In the genomic region with DNA sequence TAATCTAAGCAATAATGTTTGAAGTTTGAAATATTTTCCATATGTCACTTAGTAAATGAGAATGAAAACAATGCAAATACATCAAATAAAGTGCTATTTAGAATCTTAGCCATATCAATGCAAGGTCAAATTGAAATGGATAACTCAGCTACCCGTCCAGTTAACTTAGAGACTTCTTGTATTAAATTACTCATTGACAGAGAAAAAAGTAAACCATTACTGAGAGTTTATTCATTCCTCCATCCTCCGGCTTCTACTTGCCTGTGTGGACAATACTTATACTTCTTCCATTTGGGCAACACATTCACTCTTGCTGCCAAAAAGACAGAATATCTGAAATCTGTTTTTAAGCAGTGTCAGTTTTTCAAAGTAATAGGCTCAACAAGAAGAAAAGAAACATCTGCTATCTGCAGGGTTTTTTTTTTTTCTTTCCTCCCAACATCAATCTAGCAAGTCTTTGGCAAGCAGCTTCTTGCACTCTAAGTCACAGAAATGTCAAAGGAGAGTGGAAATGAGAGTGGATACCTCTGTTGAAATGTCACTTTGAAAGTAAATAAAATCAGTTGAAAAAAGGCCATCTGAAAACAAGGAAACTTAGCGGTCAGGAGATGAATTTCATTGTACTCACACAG, we compare ENCODE assay signal across 28 cellular contexts.
DNase-seq lines count a peak whose midpoint lies in the region; ATAC-seq and TF ChIP-seq lines count a peak whose summit lies in the region.
"Had no signal": no experiment of that assay in that cellular context is flagged by ENCODE, and none has a peak within 500 bp of the region (broad histone marks: within the 10 kb centered on the region; RNA-seq: fewer than 3 reads in every experiment).

No MANE protein-coding gene starts in this region.

- H3K4ac ChIP-seq in mesenchymal stem cell (ENCODE audit: low read depth in 1 of 2, low read length in 2 of 2) = no peak overlapping the region

- H3K36me3 ChIP-seq in SU-DHL-6 (ENCODE audit: low read length) (0 out of 2 replicates have a peak, but pooled peaks cover 3% of the 10 kb centered on the region), mesenchymal stem cell (ENCODE audit: control insufficient read depth in 1 of 2, insufficient read depth in 2 of 2, low read depth in 1 of 2, low read length in 2 of 2) (no peaks in the 10 kb centered on the region)
- H3K36me3 ChIP-seq: BLaER1, heart right ventricle, left lung, suprapubic skin, uterus had no signal

- H3K27ac ChIP-seq in SU-DHL-6 (ENCODE audit: low read depth, low read length) = no peak overlapping the region
- H3K27ac ChIP-seq in mesenchymal stem cell (ENCODE audit: low read length, poor library complexity, severe bottlenecking) = no peak overlapping the region
- H3K27ac ChIP-seq in coronary artery = no peak overlapping the region
- H3K27ac ChIP-seq in substantia nigra (ENCODE audit: low read depth, low read length, poor library complexity, severe bottlenecking) = no peak overlapping the region
- H3K27ac ChIP-seq: BLaER1, heart right ventricle, KMS-11, left lung, RWPE1, suprapubic skin, uterus had no signal

- H3K9me2 ChIP-seq in SU-DHL-6 (replicated peaks; ENCODE audit: insufficient read depth, low read length) = no peaks in the 10 kb centered on the region
- H3K9me2 ChIP-seq: SK-N-SH had no signal

- ATAC-seq in GM18861 (IDR thresholded peaks at IDR 0.05; ENCODE audit: unreplicated experiment) (peak; percentile 95), HG02943 (IDR thresholded peaks at IDR 0.05; ENCODE audit: low read depth, unreplicated experiment) (peak; percentile 66)
- ATAC-seq: activated naive CD4-positive, alpha-beta T cell treated with anti-CD3 and anti-CD28 coated beads, Interleukin-2, amount 50 U/mL, for 72 hours; heart right ventricle; left lung; naive thymus-derived CD4-positive, alpha-beta T cell; stimulated activated effector memory CD8-positive, alpha-beta T cell treated with anti-CD3 and anti-CD28 coated beads, Interleukin-12 subunit alpha, Interleukin-12 subunit beta, amount 100 ng/mL, for 72 hours had no signal

- H2BK15ac ChIP-seq in mesenchymal stem cell (ENCODE audit: low read depth, poor library complexity, severe bottlenecking) = no peak overlapping the region

- no peaks in the 10 kb centered on the region for H3K79me2 ChIP-seq in SU-DHL-6 (ENCODE audit: insufficient read depth, low read length)

- H3K4me3 ChIP-seq in SU-DHL-6 (ENCODE audit: insufficient read depth, low read length, poor library complexity, severe bottlenecking) (no peak overlapping the region), mesenchymal stem cell (ENCODE audit: insufficient read depth in 1 of 2, low read depth in 1 of 2, low read length in 2 of 2) (no peak overlapping the region), coronary artery (no peak overlapping the region)
- H3K4me3 ChIP-seq: BLaER1, heart right ventricle, left lung, suprapubic skin, uterus had no signal

- no peak overlapping the region for H3K14ac ChIP-seq in mesenchymal stem cell (ENCODE audit: low read length in 2 of 2)

- H3F3A ChIP-seq in SU-DHL-6 (ENCODE audit: insufficient read depth) = no peaks in the 10 kb centered on the region; the same call in 1 of the 2 replicates

- H2AFZ ChIP-seq in SU-DHL-6 (ENCODE audit: low read depth, low read length, severe bottlenecking) (peak overlapping the region; percentile 38), mesenchymal stem cell (ENCODE audit: low read depth, low read length) (no peak overlapping the region)

- no peak overlapping the region for H2BK120ac ChIP-seq in mesenchymal stem cell (ENCODE audit: low read depth, low read length)

- H4K20me1 ChIP-seq in SU-DHL-6 (ENCODE audit: low read depth, low read length) = no peaks in the 10 kb centered on the region
- H4K20me1 ChIP-seq: BLaER1 had no signal

- TF ChIP-seq CTCF in SU-DHL-6 (IDR thresholded peaks at IDR 0.05; ENCODE audit: insufficient read depth, low read length, poor library complexity, severe bottlenecking) (no peak), coronary artery (IDR thresholded peaks at IDR 0.05) (no peak)

- H2BK5ac ChIP-seq in mesenchymal stem cell (ENCODE audit: low read depth, low read length, poor library complexity, severe bottlenecking) = no peak overlapping the region

- no peak overlapping the region for H2BK12ac ChIP-seq in mesenchymal stem cell (ENCODE audit: low read length in 2 of 2)

- H3K9me3 ChIP-seq in SU-DHL-6 (ENCODE audit: insufficient read depth, low read length) (peaks cover 8% of the 10 kb centered on the region; the same call in 1 of the 2 replicates), mesenchymal stem cell (ENCODE audit: control insufficient read depth, low read length) (no peaks in the 10 kb centered on the region)
- H3K9me3 ChIP-seq: SK-N-SH, suprapubic skin, uterus had no signal

- H3K27me3 ChIP-seq in SU-DHL-6 (ENCODE audit: low read length) = no peaks in the 10 kb centered on the region
- no peaks in the 10 kb centered on the region for H3K27me3 ChIP-seq in mesenchymal stem cell (ENCODE audit: control insufficient read depth in 1 of 2, insufficient read depth in 1 of 2, low read length in 2 of 2)
- H3K27me3 ChIP-seq: BLaER1, heart right ventricle, left lung, suprapubic skin, uterus had no signal

- no peak overlapping the region for H3K23ac ChIP-seq in mesenchymal stem cell (ENCODE audit: low read length in 2 of 2)

- H3K9ac ChIP-seq in SU-DHL-6 (ENCODE audit: low read length) (no peak overlapping the region), mesenchymal stem cell (ENCODE audit: low read length) (no peak overlapping the region)
- H3K9ac ChIP-seq: BLaER1, KMS-11, SK-N-SH had no signal

- peak; percentile 7 for DNase-seq in mesenchymal stem cell
- DNase-seq in NCI-H187 (lab: John Stamatoyannopoulos, UW) = no peak
- DNase-seq in coronary artery (ENCODE audit: low spot score) = no peak
- DNase-seq in stimulated activated CD4-positive, alpha-beta T cell treated with anti-CD3 and anti-CD28 coated beads, Interleukin-2, amount 100 ng/mL, for 48 hours = no peak
- DNase-seq in substantia nigra (lab: John Stamatoyannopoulos, UW) = no peak
- DNase-seq: activated CD4-positive, alpha-beta T cell treated with anti-CD3 and anti-CD28 coated beads, Interleukin-2, amount 50 U/mL, for 1 hour; aorta; central memory CD4-positive, alpha-beta T cell; COR-L47; DND-41; foreskin fibroblast; H7; heart right ventricle; left lung; naive thymus-derived CD4-positive, alpha-beta T cell; NCI-H146; retina; SK-N-SH; uterus had no signal

- H4K91ac ChIP-seq in mesenchymal stem cell (ENCODE audit: low read length) = no peak overlapping the region

- WGBS in mesenchymal stem cell = 50% methylated on average over 1 of the region's 3 CpGs

- no peak overlapping the region for H2AK5ac ChIP-seq in mesenchymal stem cell (ENCODE audit: low read length, severe bottlenecking)

- H3K18ac ChIP-seq in mesenchymal stem cell (ENCODE audit: low read depth in 1 of 2, low read length in 2 of 2) = no peak overlapping the region

- H3K4me1 ChIP-seq in mesenchymal stem cell (ENCODE audit: control insufficient read depth, insufficient read depth, low read depth, low read length) = no peaks in the 10 kb centered on the region
- H3K4me1 ChIP-seq: BLaER1, heart right ventricle, left lung, suprapubic skin, uterus had no signal

- H3K79me1 ChIP-seq in mesenchymal stem cell (replicated peaks; ENCODE audit: low read length, poor library complexity, severe bottlenecking) = no peaks in the 10 kb centered on the region

- H3K4me2 ChIP-seq in SU-DHL-6 (ENCODE audit: low read depth, low read length, poor library complexity, severe bottlenecking) = no peak overlapping the region
- H3K4me2 ChIP-seq in mesenchymal stem cell (ENCODE audit: low read length, poor library complexity, severe bottlenecking) = no peak overlapping the region
- H3K4me2 ChIP-seq: BLaER1, KMS-11, SK-N-SH had no signal

- no peak overlapping the region for H4K8ac ChIP-seq in mesenchymal stem cell (ENCODE audit: low read length)
